In the genomic region with DNA sequence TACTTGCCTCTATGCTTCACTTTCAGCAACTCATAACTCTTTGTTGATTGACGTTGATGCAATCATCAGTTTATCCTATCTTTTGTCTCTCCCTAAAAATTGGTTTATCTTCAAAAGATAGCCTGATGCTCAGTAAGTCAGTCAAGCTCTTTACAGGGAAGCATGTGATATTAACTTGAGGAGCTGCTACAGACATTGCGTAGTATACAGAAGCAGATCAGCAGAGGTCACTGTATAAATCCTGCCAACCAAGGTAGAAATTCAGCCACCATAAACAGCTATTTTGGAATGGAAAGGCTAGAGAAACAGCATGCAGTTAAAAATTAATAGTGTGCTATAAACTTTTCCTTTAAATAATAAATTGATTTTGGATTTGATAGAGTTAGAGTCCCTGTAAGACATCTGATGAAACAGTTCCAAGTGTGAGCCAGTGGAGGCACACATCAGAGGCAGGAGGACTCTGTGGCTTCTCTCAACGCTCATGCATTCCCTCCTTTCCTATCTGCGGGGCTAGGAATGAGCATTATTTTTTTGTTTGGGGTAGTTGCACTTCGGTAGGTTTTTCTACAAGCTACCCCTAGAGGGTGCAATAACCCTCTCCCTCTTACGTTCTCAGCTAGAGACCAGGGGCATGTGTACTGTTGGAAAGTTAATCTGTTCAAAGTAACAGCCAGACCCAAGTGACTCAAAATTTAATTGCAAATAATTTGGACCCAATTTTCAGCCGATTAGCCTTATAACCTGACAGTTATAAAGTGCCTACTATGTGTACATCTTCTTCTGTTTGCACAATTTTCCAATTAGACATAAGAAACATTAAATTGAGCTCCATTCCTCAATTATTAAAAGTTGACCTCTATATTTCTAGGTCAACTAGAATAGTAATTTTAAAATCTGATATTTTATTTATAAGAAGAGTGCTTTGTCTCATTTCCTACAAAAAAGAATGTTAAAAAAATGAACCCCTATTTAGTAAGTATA, we compare ENCODE assay signal across 9 cellular contexts.
A peak's percentile ranks its signal among the peaks of the same experiment; 100 is the strongest.
DNase-seq lines count a peak whose midpoint lies in the region; ATAC-seq and TF ChIP-seq lines count a peak whose summit lies in the region.
"Had no signal": no experiment of that assay in that cellular context is flagged by ENCODE, and none has a peak within 500 bp of the region (broad histone marks: within the 10 kb centered on the region; RNA-seq: fewer than 3 reads in every experiment).

No MANE protein-coding gene starts in this region.

- DNase-seq in AG04449 (ENCODE audit: low read depth, low spot score), result no peak
- peak; percentile 55 for DNase-seq in LHCN-M2 (ENCODE audit: low read depth)
- peak; percentile 43 for DNase-seq in RKO (ENCODE audit: low spot score)
- DNase-seq in fibroblast of pulmonary artery (ENCODE audit: low read depth), result peak; percentile 76
- no peak for DNase-seq in progenitor cell of endocrine pancreas (ENCODE audit: low spot score, unreplicated experiment)
- no peak for DNase-seq in CD4-positive, alpha-beta memory T cell

- no peaks in the 10 kb centered on the region for H3K27me3 ChIP-seq in CD4-positive, alpha-beta memory T cell (ENCODE audit: insufficient read depth, low read length)

- H3K4me1 ChIP-seq in CD4-positive, alpha-beta memory T cell (ENCODE audit: insufficient read depth, low read length), result no peaks in the 10 kb centered on the region

- TF ChIP-seq CTCF in AG04449 (IDR thresholded peaks at IDR 0.05; ENCODE audit: insufficient read depth, low read length, missing control alignments) (peak; percentile 63), fibroblast of pulmonary artery (IDR thresholded peaks at IDR 0.05; ENCODE audit: low read length, missing control alignments) (peak; percentile 85), progenitor cell of endocrine pancreas (IDR thresholded peaks at IDR 0.05; ENCODE audit: unreplicated experiment) (peak; percentile 82)

- H3K36me3 Mint-ChIP-seq in progenitor cell of endocrine pancreas (ENCODE audit: insufficient read depth), result no peaks in the 10 kb centered on the region
- no peaks in the 10 kb centered on the region for H3K36me3 Mint-ChIP-seq in CD4-positive, alpha-beta memory T cell

- ATAC-seq in GM18505 (IDR thresholded peaks at IDR 0.05; ENCODE audit: unreplicated experiment), result peak; percentile 61
- no peak for ATAC-seq in HG03108 (IDR thresholded peaks at IDR 0.05; ENCODE audit: unreplicated experiment)

- no peak overlapping the region for H3K27ac Mint-ChIP-seq in progenitor cell of endocrine pancreas
- no peak overlapping the region for H3K27ac Mint-ChIP-seq in CD4-positive, alpha-beta memory T cell
- H3K27ac Mint-ChIP-seq: stimulated activated naive CD8-positive, alpha-beta T cell treated with anti-CD3 and anti-CD28 coated beads, Interleukin-15, Interleukin-2, amounts not matched to agents 100 ng/mL and 50 ng/mL, for 24 hours had no signal

- H3K4me3 ChIP-seq in AG04449 (ENCODE audit: low read depth, low read length), result no peak overlapping the region
- H3K4me3 ChIP-seq in fibroblast of pulmonary artery (replicated peaks; ENCODE audit: low read depth, low read length), result no peak overlapping the region
- no peak overlapping the region for H3K4me3 ChIP-seq in CD4-positive, alpha-beta memory T cell (ENCODE audit: low read length in 2 of 2)

- H3K9me3 ChIP-seq in CD4-positive, alpha-beta memory T cell (ENCODE audit: control insufficient read depth in 1 of 2, low read length in 2 of 2), result no peaks in the 10 kb centered on the region

- H3K27ac ChIP-seq in CD4-positive, alpha-beta memory T cell (ENCODE audit: low read depth, low read length), result no peak overlapping the region

- H3K27me3 Mint-ChIP-seq in progenitor cell of endocrine pancreas, result peaks cover 2% of the 10 kb centered on the region
- peaks cover 0 to 1% of the 10 kb centered on the region in 2 donors for H3K27me3 Mint-ChIP-seq in CD4-positive, alpha-beta memory T cell

- no peaks in the 10 kb centered on the region for H3K36me3 ChIP-seq in CD4-positive, alpha-beta memory T cell (ENCODE audit: insufficient read depth, low read length)

- H3K9me3 Mint-ChIP-seq in progenitor cell of endocrine pancreas (ENCODE audit: low read depth), result no peaks in the 10 kb centered on the region
- H3K9me3 Mint-ChIP-seq in CD4-positive, alpha-beta memory T cell, result peaks cover 0 to 6% (median 0%) of the 10 kb centered on the region in 8 donors

- no peak for TF ChIP-seq POLR2A in GM18505 (IDR thresholded peaks at IDR 0.05; ENCODE audit: borderline replicate concordance, extremely low read depth, insufficient read depth, insufficient read length)

- POLR2A ChIA-PET in AG04449 (lab: Yijun Ruan, JAX), result no interaction called here
- POLR2A ChIA-PET in CD4-positive, alpha-beta memory T cell (lab: Charles Lee; ENCODE audit: partially characterized antibody), result no interaction called here

- H3K4me1 Mint-ChIP-seq in progenitor cell of endocrine pancreas (ENCODE audit: low read depth), result peaks cover 3% of the 10 kb centered on the region
- H3K4me1 Mint-ChIP-seq in CD4-positive, alpha-beta memory T cell, result no peaks in the 10 kb centered on the region

- CTCF ChIA-PET in AG04449 (lab: Yijun Ruan, JAX), result interaction anchor here (0.6 to 6.7 kb wide), 40 partner anchors 9 to 1070 kb away, joined by 3 to 56 read pairs (median 3); a partner anchor contains a TSS
- CTCF ChIA-PET in CD4-positive, alpha-beta memory T cell (lab: Charles Lee; ENCODE audit: partially characterized antibody), result no interaction called here

- intact Hi-C loops in CD4-positive, alpha-beta memory T cell (cut with micrococcal nuclease), result loop anchor here (5.0 kb wide), 1 partner anchor 644 kb away; no protein-coding TSS in a partner anchor

- H3K4me3 Mint-ChIP-seq in progenitor cell of endocrine pancreas (ENCODE audit: low read depth), result no peak overlapping the region
- H3K4me3 Mint-ChIP-seq in CD4-positive, alpha-beta memory T cell, result no peak overlapping the region
- H3K4me3 Mint-ChIP-seq: stimulated activated naive CD8-positive, alpha-beta T cell treated with anti-CD3 and anti-CD28 coated beads, Interleukin-15, Interleukin-2, amounts not matched to agents 100 ng/mL and 50 ng/mL, for 24 hours had no signal

Comparison
In these comparisons a context has a peak if more than half of its experiments do, and no peak if none do; other contexts are left out.
1. DNase-seq: peak in LHCN-M2 (single experiment), RKO (single experiment) and fibroblast of pulmonary artery (single experiment); none in AG04449 (single experiment), progenitor cell of endocrine pancreas (single experiment) and CD4-positive, alpha-beta memory T cell (0 of 5).
2. Peak in every context shown above with its lines, with median percentiles within 50 percentile points of each other: CTCF ChIP-seq.